In the genomic region with DNA sequence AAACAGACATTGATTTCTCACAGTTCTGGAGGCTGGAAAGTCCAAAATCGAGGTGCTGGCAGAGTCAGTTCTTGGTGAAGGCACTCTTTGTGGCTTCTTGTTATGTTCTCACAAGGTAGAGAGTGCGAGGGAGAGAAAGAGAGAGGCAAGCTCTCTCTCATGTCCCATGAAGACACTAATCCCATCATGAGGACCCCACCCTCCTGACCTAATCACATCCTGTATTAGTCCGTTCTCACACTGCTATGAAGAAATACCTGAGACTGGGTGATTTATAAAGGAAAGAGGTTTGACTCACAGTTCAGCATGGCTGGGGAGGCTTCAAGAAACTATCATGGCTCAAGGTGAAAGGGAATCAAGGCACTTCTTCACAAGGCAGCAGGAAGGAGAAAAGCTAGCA, we compare ENCODE assay signal across 33 cellular contexts. TPM values are rescaled to one million over a fixed set of nuclear protein-coding genes. Genes with fewer than 3 reads are reported as not detected.
"Had no signal": no experiment of that assay in that cellular context is flagged by ENCODE, and none has a peak within 500 bp of the region (broad histone marks: within the 10 kb centered on the region; RNA-seq: fewer than 3 reads in every experiment).

No MANE protein-coding gene starts in this region.

- DNase-seq: activated B cell treated with CpG ODN at 0.5 μM for 24 hours; activated CD4-positive, alpha-beta memory T cell treated with anti-CD3 and anti-CD28 coated beads, Interleukin-2, amount 10 ng/mL, durations not matched to agents 7 days and 5 days; activated CD4-positive, alpha-beta T cell treated with anti-CD3 and anti-CD28 coated beads for 48 hours; activated CD4-positive, alpha-beta T cell treated with anti-CD3 and anti-CD28 coated beads, Interleukin-2, amount 50 U/mL, for 4 hours; activated CD8-positive, alpha-beta memory T cell treated with anti-CD3 and anti-CD28 coated beads, Interleukin-2, amount 50 U/mL, for 48 hours; activated gamma-delta T cell; activated naive CD4-positive, alpha-beta T cell; activated naive CD4-positive, alpha-beta T cell treated with anti-CD3 and anti-CD28 coated beads, Interleukin-2, amount 10 ng/mL, durations not matched to agents 7 days and 5 days; activated T-cell treated with anti-CD3 and anti-CD28 coated beads for 4 hours; activated T-cell treated with anti-CD3 and anti-CD28 coated beads, Interleukin-2, amount 50 U/mL, for 24 hours; activated T-cell treated with anti-CD3 and anti-CD28 coated beads, Interleukin-2, amount 50 U/mL, for 72 hours; amniotic stem cell; brain microvascular endothelial cell; cortex of kidney; dermis blood vessel endothelial cell; effector CD4-positive, alpha-beta T cell; effector memory CD8-positive, alpha-beta T cell; esophagus squamous epithelium; foreskin melanocyte; heart right ventricle; T-helper 1 cell; T-helper 17 cell; T1000; WERI-Rb-1 had no signal

- ATAC-seq: activated CD4-positive, CD25-positive, alpha-beta regulatory T cell treated with anti-CD3 and anti-CD28 coated beads, Interleukin-2, amount 50 U/mL, for 24 hours; activated T-cell treated with anti-CD3 and anti-CD28 coated beads, Interleukin-2, amount 50 U/mL, for 72 hours; effector memory CD8-positive, alpha-beta T cell; gastroesophageal sphincter; heart right ventricle; T-helper 17 cell had no signal

- H3K79me2 ChIP-seq: hepatocyte had no signal

- H3K4me3 ChIP-seq: esophagus squamous epithelium, gastroesophageal sphincter, heart right ventricle, hepatocyte had no signal

- H2AFZ ChIP-seq: hepatocyte had no signal

- H3K36me3 ChIP-seq: brain microvascular endothelial cell, esophagus squamous epithelium, gastroesophageal sphincter, WERI-Rb-1 had no signal

- H3K4me2 ChIP-seq: hepatocyte had no signal

- H3K27me3 ChIP-seq: brain microvascular endothelial cell, esophagus squamous epithelium, gastroesophageal sphincter, heart right ventricle, hepatocyte had no signal

- H3K27ac ChIP-seq: brain microvascular endothelial cell, gastroesophageal sphincter, heart right ventricle, hepatocyte, WERI-Rb-1 had no signal

- H3K9me3 ChIP-seq: esophagus squamous epithelium, gastroesophageal sphincter, heart right ventricle had no signal

- FAIRE-seq: astrocyte, colon had no signal

RNA-seq across cellular contexts. Expression of gene SLC45A2, which starts 29.1 kb away (rescaled TPM):
- total RNA-seq: activated B cell treated with CpG ODN at 0.5 μM for 24 hours; activated T-cell treated with anti-CD3 and anti-CD28 coated beads, Interleukin-2, amount 50 U/mL, for 72 hours; dermis blood vessel endothelial cell; epithelial cell of proximal tubule; fibroblast of villous mesenchyme; glomerular endothelial cell; T-helper 17 cell had no signal
- polyA plus RNA-seq: fibroblast of lung, heart right ventricle had no signal
